Comparison of ENCODE assay signal across 9 cellular contexts in genomic region chr11:113505541-113506375, GRCh38. TPM values are rescaled to one million over a fixed set of nuclear protein-coding genes. Genes with fewer than 3 reads are reported as not detected.
DNase-seq lines count a peak whose midpoint lies in the region; ATAC-seq and TF ChIP-seq lines count a peak whose summit lies in the region.
"Had no signal": no experiment of that assay in that cellular context is flagged by ENCODE, and none has a peak within 500 bp of the region (broad histone marks: within the 10 kb centered on the region; RNA-seq: fewer than 3 reads in every experiment).

No MANE protein-coding gene starts in this region.

- no peak for ATAC-seq in HG02970 (IDR thresholded peaks at IDR 0.05; ENCODE audit: low FRiP score, unreplicated experiment)

- POLR2A ChIA-PET in HEK293T (lab: Yijun Ruan, JAX): no interaction called here

- CTCF ChIA-PET in HEK293T (lab: Yijun Ruan, JAX): interaction anchor here (1.0 kb wide), 1 partner anchor 10 kb away, joined by 3 read pairs; no protein-coding TSS in a partner anchor

- H3K4me3 Mint-ChIP-seq in osteocyte (ENCODE audit: unreplicated experiment): no peak overlapping the region
- H3K4me3 Mint-ChIP-seq: central memory CD8-positive, alpha-beta T cell had no signal

- H3K4me1 Mint-ChIP-seq in osteocyte (ENCODE audit: unreplicated experiment): no peaks in the 10 kb centered on the region
- H3K4me1 Mint-ChIP-seq: central memory CD8-positive, alpha-beta T cell had no signal

- H3K27ac Mint-ChIP-seq in osteocyte (ENCODE audit: unreplicated experiment): no peak overlapping the region

- TF ChIP-seq CTCF in osteocyte (IDR thresholded peaks at IDR 0.05): no peak

- H3K36me3 Mint-ChIP-seq in osteocyte (ENCODE audit: unreplicated experiment): no peaks in the 10 kb centered on the region

- peak; percentile 7 for DNase-seq in ELF-1 (ENCODE audit: low read depth, low spot score)
- peak; percentile 100 for DNase-seq in NCI-H526 treated with DMSO at 0.1 percent for 48 hours (lab: John Stamatoyannopoulos, UW)
- peak; percentile 22 for DNase-seq in fibroblast of gingiva (ENCODE audit: low read depth)
- peak; percentile 48 for DNase-seq in osteocyte (ENCODE audit: extremely low spot score, unreplicated experiment)
- no peak for DNase-seq in stimulated activated CD4-positive, alpha-beta T cell treated with anti-CD3 and anti-CD28 coated beads, Interleukin-12 subunit alpha, Interleukin-12 subunit beta, amount 100 ng/mL, for 4 hours
- DNase-seq in HEK293T (ENCODE audit: extremely low spot score): no peak
- no peak for DNase-seq in GDM1 (lab: John Stamatoyannopoulos, UW)

- peaks cover 25% of the 10 kb centered on the region for H3K27me3 Mint-ChIP-seq in osteocyte (ENCODE audit: unreplicated experiment)

- no peaks in the 10 kb centered on the region for H3K9me3 Mint-ChIP-seq in osteocyte (ENCODE audit: unreplicated experiment)
- H3K9me3 Mint-ChIP-seq: central memory CD8-positive, alpha-beta T cell had no signal

TF ChIP-seq in HEK293T, 16 proteins besides CTCF, POLR2A, EP300 and RAD21:
- TF ChIP-seq LEF1 (IDR thresholded peaks at IDR 0.05; ENCODE audit: borderline replicate concordance) (no peak), BHLHE40 (IDR thresholded peaks at IDR 0.05; ENCODE audit: borderline replicate concordance) (no peak), SUZ12 (IDR thresholded peaks at IDR 0.05) (no peak), PKNOX1 (IDR thresholded peaks at IDR 0.05) (no peak), TARDBP (IDR thresholded peaks at IDR 0.05) (no peak), FOXK2 (IDR thresholded peaks at IDR 0.05) (no peak)

RNA-seq across cellular contexts. Expression of gene DRD2, which starts 30.6 kb away (rescaled TPM):
- total RNA-seq in osteocyte: not detected in 2 replicates

Comparison
In these comparisons a context has a peak if more than half of its experiments do, and no peak if none do; other contexts are left out.
1. DNase-seq: peak in ELF-1 (single experiment), NCI-H526 treated with DMSO at 0.1 percent for 48 hours (single experiment), fibroblast of gingiva (single experiment) and osteocyte (single experiment); none in stimulated activated CD4-positive, alpha-beta T cell treated with anti-CD3 and anti-CD28 coated beads, Interleukin-12 subunit alpha, Interleukin-12 subunit beta, amount 100 ng/mL, for 4 hours (single experiment), HEK293T (single experiment) and GDM1 (single experiment).